In the genomic region with DNA sequence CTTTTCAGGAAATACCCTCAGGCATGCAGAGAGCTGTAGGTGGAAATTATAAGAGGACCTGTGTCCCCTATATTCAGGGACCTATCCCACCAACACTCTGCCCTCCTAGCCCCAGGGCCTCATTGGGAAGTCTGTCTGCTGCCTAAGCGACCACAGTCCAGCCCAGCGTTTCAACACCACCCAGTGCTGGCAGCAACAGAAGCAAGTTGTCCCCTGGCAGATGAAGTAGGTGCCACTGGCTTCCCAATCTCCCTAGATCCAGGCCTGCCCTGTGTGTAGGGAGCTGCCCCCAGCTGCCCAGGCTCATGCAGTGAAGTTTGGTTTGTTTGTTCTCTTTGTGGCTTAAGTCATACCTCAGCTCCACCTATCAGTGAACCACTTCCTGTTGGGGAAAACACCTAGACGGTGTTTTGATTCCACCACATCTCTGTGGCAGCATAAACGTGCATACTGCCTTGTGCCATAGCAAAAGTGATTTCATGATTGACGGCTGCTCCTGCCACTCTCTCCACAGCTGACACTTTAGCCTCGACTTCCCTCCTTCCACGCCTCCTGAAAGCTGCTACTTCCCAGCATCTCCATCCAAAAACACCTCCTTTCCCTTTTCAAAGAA, we compare ENCODE assay signal across 8 cellular contexts. TPM values are rescaled to one million over a fixed set of nuclear protein-coding genes. Genes with fewer than 3 reads are reported as not detected.
DNase-seq lines count a peak whose midpoint lies in the region; ATAC-seq and TF ChIP-seq lines count a peak whose summit lies in the region.

No MANE protein-coding gene starts in this region.

- H3K4me3 Mint-ChIP-seq in type B pancreatic cell = no peak overlapping the region

- WGBS in right cardiac atrium = 58% methylated on average over 7 of the region's 7 CpGs

- H3K4me3 ChIP-seq in right cardiac atrium (ENCODE audit: low read length) = no peak overlapping the region

- H3K4me1 ChIP-seq in right cardiac atrium (ENCODE audit: control insufficient read depth, insufficient read depth, low read length) = peaks cover 2% of the 10 kb centered on the region

- peak in 1 of 3 donors; percentile 17 for DNase-seq in right cardiac atrium
- no peak for DNase-seq in left ventricle myocardium superior
- DNase-seq in SW480 (ENCODE audit: low spot score) = peak; percentile 91
- DNase-seq in astrocyte of the hippocampus (ENCODE audit: low read depth, low spot score) = peak; percentile 66
- DNase-seq in sciatic nerve (ENCODE audit: low spot score) = no peak
- no peak for DNase-seq in midbrain (lab: John Stamatoyannopoulos, UW)
- no peak for DNase-seq in type B pancreatic cell (ENCODE audit: extremely low spot score, unreplicated experiment)

- ATAC-seq in right cardiac atrium (peak; percentile 37 to 64), left ventricle myocardium superior (no peak), HG03139 (IDR thresholded peaks at IDR 0.05; ENCODE audit: unreplicated experiment) (peak; percentile 100), sciatic nerve (peak; percentile 39)

- intact Hi-C loops in right cardiac atrium (cut with DNase I) (no loop called here), left ventricle myocardium superior (cut with micrococcal nuclease) (no loop called here), sciatic nerve (cut with DNase I) (no loop called here)

- no peak for TF ChIP-seq CTCF in type B pancreatic cell (conservative IDR thresholded peaks at IDR 0.05)

- no peaks in the 10 kb centered on the region for H3K27me3 Mint-ChIP-seq in type B pancreatic cell

- H3K9me3 ChIP-seq in right cardiac atrium (ENCODE audit: control insufficient read depth, low read length) = no peaks in the 10 kb centered on the region

- H3K27me3 ChIP-seq in right cardiac atrium (ENCODE audit: control insufficient read depth, insufficient read depth) = no peaks in the 10 kb centered on the region

- H3K27ac ChIP-seq in right cardiac atrium (ENCODE audit: low read length) = no peak overlapping the region

- H3K4me1 Mint-ChIP-seq in type B pancreatic cell (ENCODE audit: unreplicated experiment) = peaks cover 10% of the 10 kb centered on the region

- H3K9me3 Mint-ChIP-seq in type B pancreatic cell = no peaks in the 10 kb centered on the region

- H3K36me3 Mint-ChIP-seq in type B pancreatic cell = no peaks in the 10 kb centered on the region

- no peak overlapping the region for H3K27ac Mint-ChIP-seq in type B pancreatic cell

RNA-seq across cellular contexts. Expression of a gene that starts 8.1 kb away (rescaled TPM):
- under 1 TPM; 0.24 to 0.54 (median 0.49) TPM for total RNA-seq in right cardiac atrium
- 0.11 TPM for polyA plus RNA-seq in right cardiac atrium
- total RNA-seq in left ventricle myocardium superior = not detected
- 0.89 TPM for total RNA-seq in sciatic nerve
- total RNA-seq in type B pancreatic cell (ENCODE audit: low replicate concordance) = 0.29 and 0.31 TPM in 2 replicates

RNA-seq across cellular contexts. Expression of a gene that starts 14.9 kb away (rescaled TPM):
- total RNA-seq in right cardiac atrium = 10 to 100 TPM; 32.6 to 44.4 (median 37.9) TPM
- 29.3 TPM for polyA plus RNA-seq in right cardiac atrium
- 30.7 TPM for total RNA-seq in left ventricle myocardium superior
- 95.7 TPM for total RNA-seq in sciatic nerve
- 63.3 and 78.0 TPM in 2 replicates for total RNA-seq in type B pancreatic cell (ENCODE audit: low replicate concordance)

RNA-seq across cellular contexts. Expression of a gene that starts 27.0 kb away (rescaled TPM):
- total RNA-seq in right cardiac atrium = 10 to 100 TPM; 57.4 to 72.0 (median 62.3) TPM
- polyA plus RNA-seq in right cardiac atrium = 76.9 TPM
- 62.3 TPM for total RNA-seq in left ventricle myocardium superior
- total RNA-seq in sciatic nerve = 52.2 TPM
- total RNA-seq in type B pancreatic cell (ENCODE audit: low replicate concordance) = 37.8 and 46.7 TPM in 2 replicates

RNA-seq across cellular contexts. Expression of a gene that starts 44.0 kb away (rescaled TPM):
- 1 to 10 TPM in 3 of 4 donors, under 1 TPM in 1; 0.60 to 2.1 (median 1.1) TPM for total RNA-seq in right cardiac atrium
- polyA plus RNA-seq in right cardiac atrium = 0.59 TPM
- total RNA-seq in left ventricle myocardium superior = 0.47 TPM
- total RNA-seq in sciatic nerve = 0.31 TPM
- not detected in 2 replicates for total RNA-seq in type B pancreatic cell (ENCODE audit: low replicate concordance)

Comparison
In these comparisons a context has a peak if more than half of its experiments do, and no peak if none do; other contexts are left out.
1. DNase-seq: peak in SW480 (single experiment) and astrocyte of the hippocampus (single experiment); none in left ventricle myocardium superior (single experiment), sciatic nerve (single experiment), midbrain (single experiment) and type B pancreatic cell (single experiment).